In the genomic region with DNA sequence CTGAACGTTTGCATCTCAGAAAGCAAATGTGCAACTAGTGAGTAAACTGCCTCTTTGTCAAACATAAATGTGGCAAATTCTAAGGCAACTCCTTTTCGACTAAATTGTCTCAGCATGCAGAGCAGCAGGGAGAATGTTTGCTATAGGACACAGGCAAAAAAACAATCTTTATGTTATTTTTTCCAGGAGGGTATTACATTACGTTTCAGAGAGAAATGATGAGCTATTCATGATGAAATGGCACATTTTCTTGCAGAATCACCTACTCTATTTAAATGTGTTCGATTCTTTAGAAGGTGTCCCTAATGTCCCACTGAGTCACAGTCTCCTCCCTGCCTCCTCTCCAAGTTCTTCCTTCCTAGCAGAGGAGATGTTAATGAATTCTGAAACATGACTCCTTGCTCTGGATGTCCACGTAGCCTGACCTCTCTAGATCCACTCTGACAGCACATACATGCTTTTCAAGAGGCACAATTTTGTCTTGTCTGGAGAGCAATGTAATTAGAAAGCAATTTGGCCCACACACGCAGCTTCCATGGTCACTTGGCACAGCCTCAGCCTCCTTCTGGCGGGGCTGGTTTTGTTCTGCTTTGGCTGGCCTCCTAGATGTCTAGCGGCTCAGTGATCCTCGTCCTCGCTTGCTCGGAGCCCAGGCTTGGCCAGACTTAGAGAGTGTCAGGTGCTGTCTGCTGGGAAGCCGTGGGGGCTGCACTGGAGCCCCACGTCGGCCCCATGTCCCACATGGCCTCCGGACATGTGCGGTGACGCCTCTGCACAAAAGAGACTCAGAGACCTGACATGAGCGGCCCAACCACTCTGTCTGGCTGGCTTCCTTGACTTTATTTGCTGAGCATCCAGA, we compare ENCODE assay signal across 8 cellular contexts.
A peak's percentile ranks its signal among the peaks of the same experiment; 100 is the strongest.
DNase-seq lines count a peak whose midpoint lies in the region; ATAC-seq and TF ChIP-seq lines count a peak whose summit lies in the region.

No MANE protein-coding gene starts in this region.

- no peak for TF ChIP-seq CTCF in ascending aorta (IDR thresholded peaks at IDR 0.05)
- no peak for TF ChIP-seq CTCF in testis (IDR thresholded peaks at IDR 0.05)

- intact Hi-C loops in ascending aorta (cut with DNase I) (no loop called here), testis (cut with DNase I; ENCODE audit: low total_unique reads) (no loop called here)

- no peak overlapping the region for H3K4me3 Mint-ChIP-seq in T-cell

- H3K9me3 ChIP-seq in ascending aorta, result peaks cover 0 to 7% of the 10 kb centered on the region in 2 donors
- no peaks in the 10 kb centered on the region for H3K9me3 ChIP-seq in testis

- H3K4me1 ChIP-seq in ascending aorta, result peaks cover 0 to 16% of the 10 kb centered on the region in 2 donors
- H3K4me1 ChIP-seq in testis, result peaks cover 24% of the 10 kb centered on the region

- no peak for TF ChIP-seq EP300 in Ishikawa (IDR thresholded peaks at IDR 0.05; ENCODE audit: borderline replicate concordance)

- DNase-seq in ascending aorta (ENCODE audit: low spot score in 2 of 2) (peak in 1 of 2 donors; percentile 71), islet precursor cell (peak; percentile 62), testis (peak; percentile 74), NCI-H524 treated with DMSO at 0.1 percent for 48 hours (lab: John Stamatoyannopoulos, UW) (no peak), T-cell (no peak), T-helper 9 cell (no peak)
- no peak for DNase-seq in stimulated activated CD4-positive, alpha-beta T cell treated with anti-CD3 and anti-CD28 coated beads, Interleukin-4, amount 100 ng/mL, for 1 hour

- WGBS in testis, 2 donors, result 22 to 26% methylated on average over 9 to 18 of the region's 18 CpGs

- H3K27me3 Mint-ChIP-seq in T-cell, result no peaks in the 10 kb centered on the region

- TF ChIP-seq RAD21 in Ishikawa (IDR thresholded peaks at IDR 0.05; ENCODE audit: low read depth), result no peak

- ATAC-seq in T-cell (replicated peaks in 1 of 4), result no peak

- H3K4me1 Mint-ChIP-seq in T-cell, result peaks cover 0 to 5% (median 0%) of the 10 kb centered on the region in 3 donors

- no peak overlapping the region for H3K27ac Mint-ChIP-seq in T-cell

- H3K27ac ChIP-seq in ascending aorta, result peak overlapping the region; percentile 71 to 82
- H3K27ac ChIP-seq in testis, result peak overlapping the region in 1 of 2 donors; percentile 54

- H3K4me3 ChIP-seq in ascending aorta (peak overlapping the region; percentile 7 to 9), testis (no peak overlapping the region)

- H3K36me3 Mint-ChIP-seq in T-cell, result no peaks in the 10 kb centered on the region

- H3K9me3 Mint-ChIP-seq in T-cell, result peaks cover 0 to 8% (median 5%) of the 10 kb centered on the region in 3 donors

- CTCF ChIA-PET in T-cell (lab: Charles Lee), result interaction anchor here in 1 of 2 donors (0.6 kb wide), 1 partner anchor 169 kb away, joined by 4 read pairs; no protein-coding TSS in a partner anchor

- POLR2A ChIA-PET in T-cell (lab: Charles Lee), result interaction anchor here in 1 of 2 donors (0.5 kb wide), 1 partner anchor 1521 kb away, joined by 4 read pairs; no protein-coding TSS in a partner anchor

- no peaks in the 10 kb centered on the region for H3K36me3 ChIP-seq in ascending aorta
- no peaks in the 10 kb centered on the region for H3K36me3 ChIP-seq in testis (ENCODE audit: low read depth, missing control alignments)

- no peak for TF ChIP-seq POLR2A in testis (IDR thresholded peaks at IDR 0.05)

- H3K27me3 ChIP-seq in ascending aorta, result no peaks in the 10 kb centered on the region
- H3K27me3 ChIP-seq in testis, result no peaks in the 10 kb centered on the region

TF ChIP-seq in Ishikawa, 13 proteins besides CTCF, POLR2A, EP300 and RAD21:
- TF ChIP-seq TAF1 (IDR thresholded peaks at IDR 0.05; ENCODE audit: low read depth) (no peak), EGR1 (IDR thresholded peaks at IDR 0.05) (no peak), TCF12 (IDR thresholded peaks at IDR 0.05; ENCODE audit: low read depth) (no peak), NFIC (IDR thresholded peaks at IDR 0.05) (peak; percentile 28; the same call in 1 of the 2 replicates)
- TF ChIP-seq, protein P1, sequence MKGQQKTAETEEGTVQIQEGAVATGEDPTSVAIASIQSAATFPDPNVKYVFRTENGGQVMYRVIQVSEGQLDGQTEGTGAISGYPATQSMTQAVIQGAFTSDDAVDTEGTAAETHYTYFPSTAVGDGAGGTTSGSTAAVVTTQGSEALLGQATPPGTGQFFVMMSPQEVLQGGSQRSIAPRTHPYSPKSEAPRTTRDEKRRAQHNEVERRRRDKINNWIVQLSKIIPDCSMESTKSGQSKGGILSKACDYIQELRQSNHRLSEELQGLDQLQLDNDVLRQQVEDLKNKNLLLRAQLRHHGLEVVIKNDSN (IDR thresholded peaks at IDR 0.05), result no peak

Comparison
In these comparisons a context has a peak if more than half of its experiments do, and no peak if none do; other contexts are left out.
1. DNase-seq: peak in islet precursor cell (single experiment) and testis (single experiment); none in NCI-H524 treated with DMSO at 0.1 percent for 48 hours (single experiment), T-cell (0 of 34), T-helper 9 cell (single experiment) and stimulated activated CD4-positive, alpha-beta T cell treated with anti-CD3 and anti-CD28 coated beads, Interleukin-4, amount 100 ng/mL, for 1 hour (single experiment).
2. H3K4me3 ChIP-seq: peak in ascending aorta (2 of 2); none in testis (0 of 2).